In genomic region chr1:27235827-27236226, GRCh38 we compare ENCODE assay signal across 8 cellular contexts. TPM values are rescaled to one million over a fixed set of nuclear protein-coding genes. Genes with fewer than 3 reads are reported as not detected.
DNase-seq lines count a peak whose midpoint lies in the region; ATAC-seq, FAIRE-seq and TF ChIP-seq lines count a peak whose summit lies in the region.

No MANE protein-coding gene starts in this region.

- H3K36me3 ChIP-seq in DOHH2 (ENCODE audit: control insufficient read depth, low read length): no peaks in the 10 kb centered on the region
- H3K36me3 ChIP-seq in H1 (ENCODE audit: control insufficient read depth in 2 of 4, insufficient read depth in 4 of 4, low read length in 3 of 4): no peaks in the 10 kb centered on the region
- no peaks in the 10 kb centered on the region for H3K36me3 ChIP-seq in pancreas

- no peaks in the 10 kb centered on the region for H3K79me1 ChIP-seq in H1 (ENCODE audit: low read depth, low read length)

- POLR2A ChIA-PET in H1 (lab: Charles Lee; ENCODE audit: partially characterized antibody): interaction anchor here (1.2 to 1.5 kb wide), 2 partner anchors 8 to 81 kb away, joined by 4 to 5 read pairs; partner anchors contain the start of gene SLC9A1

- no peak overlapping the region for H3K23ac ChIP-seq in H1 (ENCODE audit: insufficient read length)

- no peak overlapping the region for H3K14ac ChIP-seq in H1 (ENCODE audit: insufficient read length)

- peaks cover 11% of the 10 kb centered on the region for H3K23me2 ChIP-seq in H1 (ENCODE audit: low read depth, low read length)

- peaks cover 22% of the 10 kb centered on the region for H3K4me1 ChIP-seq in DOHH2 (ENCODE audit: control insufficient read depth, low read length)
- H3K4me1 ChIP-seq in H1 (replicated peaks in 1 of 4; ENCODE audit: control insufficient read depth in 3 of 4, insufficient read depth in 4 of 4, low read length in 3 of 4): peaks cover 0 to 8% (median 6%) of the 10 kb centered on the region in 4 experiments; a peak in 5 of 7 replicates
- peaks cover 7 to 10% (median 7%) of the 10 kb centered on the region in 3 donors for H3K4me1 ChIP-seq in pancreas

- H2BK20ac ChIP-seq in H1 (ENCODE audit: low read length): no peak overlapping the region

- no peak overlapping the region for H4K8ac ChIP-seq in H1 (ENCODE audit: extremely low read depth, insufficient read depth, low read length)

- CTCF ChIA-PET in H1 (lab: Charles Lee; ENCODE audit: partially characterized antibody): interaction anchor here (1.4 kb wide), 1 partner anchor 48 kb away, joined by 3 read pairs; no protein-coding TSS in a partner anchor

- intact Hi-C loops in pancreas (cut with DNase I): no loop called here

- DNase-seq in NOMO-1 treated with dmso at 0.1 percent for 144 hours (lab: John Stamatoyannopoulos, UW; ENCODE audit: unreplicated experiment) (peak; percentile 27), H1 (ENCODE audit: low read depth in 1 of 2, low spot score in 2 of 2) (no peak), pancreas (no peak)
- DNase-seq in effector CD4-positive, alpha-beta T cell: no peak
- DNase-seq in stimulated activated naive CD4-positive, alpha-beta T cell (lab: John Stamatoyannopoulos, UW): no peak

- no peaks in the 10 kb centered on the region for H3F3A ChIP-seq in DOHH2 (ENCODE audit: control insufficient read depth, insufficient read depth)

- FAIRE-seq in H1 (lab: Jason Lieb, UNC) (no peak), pancreas (lab: Jason Lieb, UNC) (no peak)

- H3K4ac ChIP-seq in H1 (replicated peaks; ENCODE audit: insufficient read length, low read depth, low read length): no peak overlapping the region

- no peak overlapping the region for H2BK5ac ChIP-seq in H1 (ENCODE audit: low read depth, low read length)

- H2BK15ac ChIP-seq in H1 (ENCODE audit: low read length): no peak overlapping the region

- no peaks in the 10 kb centered on the region for H3K9me2 ChIP-seq in DOHH2 (replicated peaks; ENCODE audit: control insufficient read depth, low read length)

- no peaks in the 10 kb centered on the region for H4K20me1 ChIP-seq in DOHH2 (ENCODE audit: control insufficient read depth, insufficient read depth, low read depth, low read length)
- peaks cover 0 to 4% of the 10 kb centered on the region in 2 experiments for H4K20me1 ChIP-seq in H1 (replicated peaks in 1 of 2; ENCODE audit: control insufficient read depth in 1 of 2, insufficient read depth in 2 of 2, low read length in 2 of 2)

- TF ChIP-seq RAD21 in H1 (IDR thresholded peaks at IDR 0.05 in 1 of 2, conservative IDR thresholded peaks at IDR 0.05 in 1 of 2; ENCODE audit: low read depth in 2 of 2, low read length in 2 of 2): no peak

- no peak overlapping the region; the same call in 1 of the 2 replicates for H3K18ac ChIP-seq in H1 (ENCODE audit: extremely low read depth, low read length)

- TF ChIP-seq CTCF in DOHH2 (IDR thresholded peaks at IDR 0.05; ENCODE audit: low read depth, low read length, poor library complexity, severe bottlenecking) (no peak), H1 (IDR thresholded peaks at IDR 0.05; ENCODE audit: control extremely low read depth in 1 of 3, insufficient read depth in 1 of 3, low read depth in 1 of 3, low read length in 3 of 3) (no peak), pancreas (IDR thresholded peaks at IDR 0.05) (no peak)

- H2BK120ac ChIP-seq in H1 (replicated peaks; ENCODE audit: low read depth, low read length): no peak overlapping the region

- no peak for TF ChIP-seq EP300 in H1 (IDR thresholded peaks at IDR 0.05; ENCODE audit: borderline replicate concordance in 1 of 2, low read depth in 2 of 2, low read length in 2 of 2)

- peaks cover 31% of the 10 kb centered on the region for H3K79me2 ChIP-seq in DOHH2 (ENCODE audit: control insufficient read depth, low read length)
- H3K79me2 ChIP-seq in H1 (ENCODE audit: control insufficient read depth in 1 of 2, insufficient read depth in 2 of 2, low read length in 2 of 2): 0 out of 4 replicates have a peak, but pooled peaks cover 0 to 3% of the 10 kb centered on the region in 2 experiments

- H3K4me3 ChIP-seq in DOHH2 (ENCODE audit: low read length) (peak overlapping the region; percentile 96), H1 (ENCODE audit: extremely low read depth in 1 of 4, insufficient read depth in 2 of 4, low read depth in 3 of 4, low read length in 4 of 4) (peak overlapping the region; percentile 63 to 84 (median 67)), pancreas (peak overlapping the region in 3 of 4 donors; percentile 10 to 92 (median 88))

- H2BK12ac ChIP-seq in H1 (ENCODE audit: low read depth, low read length): no peak overlapping the region

- H3K9me3 ChIP-seq in DOHH2 (ENCODE audit: control insufficient read depth, insufficient read depth, low read length) (no peaks in the 10 kb centered on the region), H1 (ENCODE audit: insufficient read depth in 2 of 2, low read depth in 1 of 2, low read length in 1 of 2) (no peaks in the 10 kb centered on the region), pancreas (no peaks in the 10 kb centered on the region)

- no peak overlapping the region for H3K56ac ChIP-seq in H1 (replicated peaks; ENCODE audit: insufficient read length, low read depth, low read length)

- H3K27me3 ChIP-seq in DOHH2 (ENCODE audit: control insufficient read depth, low read length) (no peaks in the 10 kb centered on the region), H1 (replicated peaks in 1 of 4; ENCODE audit: control insufficient read depth in 3 of 4, extremely low read depth in 1 of 4, insufficient read depth in 3 of 4, low read length in 3 of 4) (peaks cover 0 to 3% (median 0%) of the 10 kb centered on the region in 4 experiments; a peak in 2 of 7 replicates), pancreas (no peaks in the 10 kb centered on the region)

- TF ChIP-seq POLR2A in H1 (IDR thresholded peaks at IDR 0.05; ENCODE audit: control extremely low read depth in 1 of 2, low read depth in 2 of 2, low read length in 2 of 2): no peak

- WGBS in H1 (ENCODE audit: extremely low coverage in 1 of 2, insufficient coverage in 1 of 2, insufficient read length in 1 of 2, insufficient replicate concordance in 2 of 2, low coverage in 1 of 2, low lambda C conversion rate in 2 of 2, missing lambda C conversion rate in 1 of 2), 2 experiments: 48% methylated on average over 7 of the region's 7 CpGs; no CpG with 5 or more reads in 1 of the 2 experiments
- WGBS in pancreas, 2 donors: 34 to 37% methylated on average over 7 of the region's 7 CpGs

- no peak overlapping the region; a peak in 1 of 7 replicates for H3K9ac ChIP-seq in H1 (replicated peaks in 1 of 4; ENCODE audit: extremely low read depth in 1 of 4, low read depth in 3 of 4, low read length in 3 of 4)

- H2AFZ ChIP-seq in H1 (ENCODE audit: low read length): no peak overlapping the region

- H3K27ac ChIP-seq in DOHH2 (ENCODE audit: low read depth, low read length) (no peak overlapping the region), H1 (ENCODE audit: low read depth, low read length) (no peak overlapping the region), pancreas (peak overlapping the region in 2 of 4 donors; percentile 84 to 85)

- H4K91ac ChIP-seq in H1 (replicated peaks; ENCODE audit: insufficient read length, low read length): no peak overlapping the region

- H4K5ac ChIP-seq in H1 (ENCODE audit: insufficient read length, low read depth, low read length): no peak overlapping the region

- peak overlapping the region; percentile 88 for H3K4me2 ChIP-seq in DOHH2 (ENCODE audit: low read length)
- peak overlapping the region; percentile 88 to 93 for H3K4me2 ChIP-seq in H1 (ENCODE audit: insufficient read depth in 1 of 2, low read depth in 2 of 2, low read length in 2 of 2)

- 0 out of 2 replicates have a peak overlapping the region, but pooled peaks have one; percentile 39 for H2AK5ac ChIP-seq in H1 (ENCODE audit: low read depth, low read length)

- ATAC-seq in pancreas (no peak), GM18861 (IDR thresholded peaks at IDR 0.05; ENCODE audit: unreplicated experiment) (no peak), HG03280 (IDR thresholded peaks at IDR 0.05; ENCODE audit: unreplicated experiment) (no peak)

TF ChIP-seq in H1, 55 proteins besides CTCF, POLR2A, EP300 and RAD21 (continues in another document):
- TF ChIP-seq POLR2AphosphoS5 (IDR thresholded peaks at IDR 0.05; ENCODE audit: low read depth, low read length): no peak
- TF ChIP-seq SP1 (IDR thresholded peaks at IDR 0.05; ENCODE audit: low read depth, low read length): no peak
- TF ChIP-seq CHD2 (IDR thresholded peaks at IDR 0.05; ENCODE audit: low read length): no peak
- TF ChIP-seq EGR1 (IDR thresholded peaks at IDR 0.05; ENCODE audit: borderline replicate concordance, low read depth, low read length): no peak
- TF ChIP-seq BACH1 (IDR thresholded peaks at IDR 0.05; ENCODE audit: low read length): no peak
- no peak for TF ChIP-seq BCL11A (IDR thresholded peaks at IDR 0.05; ENCODE audit: low read depth in 2 of 2, low read length in 2 of 2)
- no peak for TF ChIP-seq TAF1 (IDR thresholded peaks at IDR 0.05; ENCODE audit: low read depth, low read length)
- no peak for TF ChIP-seq BRCA1 (IDR thresholded peaks at IDR 0.05; ENCODE audit: low read depth, low read length)
- no peak for TF ChIP-seq SP2 (IDR thresholded peaks at IDR 0.05; ENCODE audit: low read length)
- no peak for TF ChIP-seq FOSL1 (IDR thresholded peaks at IDR 0.05; ENCODE audit: insufficient read depth, low read depth, low read length)

RNA-seq across cellular contexts. Expression of gene WDTC1, which starts 1.4 kb away (rescaled TPM):
- 17.5 and 18.7 TPM in 2 replicates for total RNA-seq in H1 (2021; fragmentation: NEBNext Ultra II Directional; extraction: Animal tissue kit (Norgen Biotek cat#: 25700))
- polyA plus RNA-seq in H1 (2011; rRNA removed): 7.5 and 11.7 TPM in 2 replicates
- polyA plus RNA-seq in H1 (2011; cell fraction: cytosol; rRNA removed): 6.8 TPM
- polyA plus RNA-seq in H1 (2011; cell fraction: nucleus; rRNA removed): 12.9 TPM
- 12.5 to 18.7 TPM (median 15.7 TPM) in 4 replicates for polyA plus RNA-seq in H1 (2012, experiment 1 of 2)
- 16.4 TPM for polyA plus RNA-seq in H1 (2012, experiment 2 of 2)
- polyA plus RNA-seq in H1 (2013, experiment 1 of 2): 8.9 TPM
- 8.7 TPM for polyA plus RNA-seq in H1 (2013, experiment 2 of 2)
- 12.5 and 15.4 TPM in 2 replicates for polyA minus RNA-seq in H1 (2011; rRNA and poly(A)+ RNA removed)
- polyA minus RNA-seq in H1 (2011; cell fraction: cytosol; rRNA and poly(A)+ RNA removed): 6.4 TPM
- polyA minus RNA-seq in H1 (2011; cell fraction: nucleus; rRNA and poly(A)+ RNA removed): 5.8 TPM
- 10 to 100 TPM; 15.6 to 33.2 (median 20.0) TPM for total RNA-seq in pancreas
- 10 to 100 TPM; 12.2 to 12.8 TPM for polyA plus RNA-seq in pancreas
